1 cellular context compared by ENCODE assay signal in the genomic region with DNA sequence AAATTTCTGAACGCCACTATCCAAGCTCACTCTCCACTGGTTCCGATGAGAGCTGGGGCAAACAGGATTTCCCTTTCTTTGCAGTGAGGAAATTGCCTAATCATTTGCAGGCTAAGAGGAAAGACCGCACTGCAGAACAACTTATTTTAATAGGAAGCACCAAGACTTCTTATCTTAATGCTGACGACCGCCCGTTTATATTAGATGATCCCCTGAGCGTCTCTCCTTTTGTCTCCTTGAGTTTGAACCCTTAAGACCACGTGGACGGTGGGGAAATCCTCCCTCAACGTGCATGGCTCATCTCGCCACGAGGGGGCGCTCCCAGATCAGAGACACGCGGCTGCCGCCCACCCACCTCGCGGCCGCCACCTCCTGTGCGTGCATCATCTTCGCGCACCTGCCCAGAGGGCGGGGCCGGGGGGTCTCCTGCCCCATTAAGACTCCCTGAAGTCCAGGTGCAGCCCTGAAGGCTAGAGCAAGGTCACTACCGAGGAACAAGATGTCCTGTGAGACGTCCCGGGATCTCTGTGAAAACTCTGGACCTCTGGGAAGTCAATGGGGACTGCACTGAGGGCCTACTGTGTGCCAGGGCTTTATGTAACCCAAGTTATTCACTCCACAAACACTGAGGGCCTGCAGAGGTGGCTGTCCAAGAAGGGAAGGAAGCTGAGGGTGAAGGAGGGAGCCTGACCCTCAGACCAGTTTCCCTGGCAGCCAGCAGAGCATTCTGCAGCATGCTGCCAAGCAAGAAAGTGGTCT.
TF ChIP-seq lines count a peak whose summit lies in the region.

No MANE protein-coding gene starts in this region.

TF ChIP-seq in HepG2, 621 proteins besides CTCF, POLR2A, EP300 and RAD21 (continued from another document and continues in another):
- TF ChIP-seq ZFYVE20 (CRISPR knock-in tag; IDR thresholded peaks at IDR 0.05; ENCODE audit: borderline replicate concordance, low read depth) (no peak), IRF1 (CRISPR knock-in tag; IDR thresholded peaks at IDR 0.05; ENCODE audit: low read depth) (no peak), PLSCR1 (CRISPR knock-in tag; IDR thresholded peaks at IDR 0.05; ENCODE audit: borderline replicate concordance) (no peak), ZNF513 (CRISPR knock-in tag; conservative IDR thresholded peaks at IDR 0.05) (no peak), RELA (CRISPR knock-in tag; IDR thresholded peaks at IDR 0.05) (peak; percentile 70; the same call in 1 of the 2 replicates), LCORL (IDR thresholded peaks at IDR 0.05) (no peak), LCORL (CRISPR knock-in tag; IDR thresholded peaks at IDR 0.05) (peak; percentile 58; the same call in 1 of the 2 replicates), ZNF557 (CRISPR knock-in tag; IDR thresholded peaks at IDR 0.05) (no peak), ZNF180 (CRISPR knock-in tag; IDR thresholded peaks at IDR 0.05; ENCODE audit: borderline replicate concordance, low read depth) (no peak), ZNF574 (CRISPR knock-in tag; IDR thresholded peaks at IDR 0.05) (peak; percentile 49), SP2 (CRISPR knock-in tag; IDR thresholded peaks at IDR 0.05) (no peak), NR0B2 (CRISPR knock-in tag; IDR thresholded peaks at IDR 0.05) (peak; percentile 58; the same call in 1 of the 2 replicates), YEATS4 (CRISPR knock-in tag; IDR thresholded peaks at IDR 0.05; ENCODE audit: borderline replicate concordance) (no peak), PCBP1 (IDR thresholded peaks at IDR 0.05; ENCODE audit: borderline replicate concordance, low read depth, low read length) (no peak), TARDBP (CRISPR knock-in tag; IDR thresholded peaks at IDR 0.05) (no peak), MLXIP (CRISPR knock-in tag; IDR thresholded peaks at IDR 0.05; ENCODE audit: borderline replicate concordance) (no peak), TRIM24 (CRISPR knock-in tag; IDR thresholded peaks at IDR 0.05) (no peak), CENPX (CRISPR knock-in tag; IDR thresholded peaks at IDR 0.05) (no peak), NCOA2 (CRISPR knock-in tag; IDR thresholded peaks at IDR 0.05) (no peak), ZNF607 (CRISPR knock-in tag; IDR thresholded peaks at IDR 0.05; ENCODE audit: borderline replicate concordance) (0 out of 2 replicates have a peak, but pooled peaks have one; percentile 46), ZSCAN29 (CRISPR knock-in tag; conservative IDR thresholded peaks at IDR 0.05) (no peak), ZNF333 (CRISPR knock-in tag; IDR thresholded peaks at IDR 0.05; ENCODE audit: borderline replicate concordance) (no peak), ZSCAN9 (CRISPR knock-in tag; IDR thresholded peaks at IDR 0.05; ENCODE audit: borderline replicate concordance) (0 out of 2 replicates have a peak, but pooled peaks have one; percentile 45), ZNF589 (CRISPR knock-in tag; conservative IDR thresholded peaks at IDR 0.05) (no peak), ZNF652 (CRISPR knock-in tag; IDR thresholded peaks at IDR 0.05; ENCODE audit: borderline replicate concordance, low read depth) (no peak), NFE2 (CRISPR knock-in tag; IDR thresholded peaks at IDR 0.05) (no peak), ZBTB42 (CRISPR knock-in tag; IDR thresholded peaks at IDR 0.05) (no peak), HNRNPL (IDR thresholded peaks at IDR 0.05; ENCODE audit: low read depth, low read length) (no peak), ZNF879 (CRISPR knock-in tag; IDR thresholded peaks at IDR 0.05) (no peak)
- TF ChIP-seq, protein P1, sequence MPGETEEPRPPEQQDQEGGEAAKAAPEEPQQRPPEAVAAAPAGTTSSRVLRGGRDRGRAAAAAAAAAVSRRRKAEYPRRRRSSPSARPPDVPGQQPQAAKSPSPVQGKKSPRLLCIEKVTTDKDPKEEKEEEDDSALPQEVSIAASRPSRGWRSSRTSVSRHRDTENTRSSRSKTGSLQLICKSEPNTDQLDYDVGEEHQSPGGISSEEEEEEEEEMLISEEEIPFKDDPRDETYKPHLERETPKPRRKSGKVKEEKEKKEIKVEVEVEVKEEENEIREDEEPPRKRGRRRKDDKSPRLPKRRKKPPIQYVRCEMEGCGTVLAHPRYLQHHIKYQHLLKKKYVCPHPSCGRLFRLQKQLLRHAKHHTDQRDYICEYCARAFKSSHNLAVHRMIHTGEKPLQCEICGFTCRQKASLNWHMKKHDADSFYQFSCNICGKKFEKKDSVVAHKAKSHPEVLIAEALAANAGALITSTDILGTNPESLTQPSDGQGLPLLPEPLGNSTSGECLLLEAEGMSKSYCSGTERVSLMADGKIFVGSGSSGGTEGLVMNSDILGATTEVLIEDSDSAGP (CRISPR knock-in tag; IDR thresholded peaks at IDR 0.05; ENCODE audit: borderline replicate concordance): peak; percentile 49; the same call in 1 of the 2 replicates
- TF ChIP-seq, protein P2, sequence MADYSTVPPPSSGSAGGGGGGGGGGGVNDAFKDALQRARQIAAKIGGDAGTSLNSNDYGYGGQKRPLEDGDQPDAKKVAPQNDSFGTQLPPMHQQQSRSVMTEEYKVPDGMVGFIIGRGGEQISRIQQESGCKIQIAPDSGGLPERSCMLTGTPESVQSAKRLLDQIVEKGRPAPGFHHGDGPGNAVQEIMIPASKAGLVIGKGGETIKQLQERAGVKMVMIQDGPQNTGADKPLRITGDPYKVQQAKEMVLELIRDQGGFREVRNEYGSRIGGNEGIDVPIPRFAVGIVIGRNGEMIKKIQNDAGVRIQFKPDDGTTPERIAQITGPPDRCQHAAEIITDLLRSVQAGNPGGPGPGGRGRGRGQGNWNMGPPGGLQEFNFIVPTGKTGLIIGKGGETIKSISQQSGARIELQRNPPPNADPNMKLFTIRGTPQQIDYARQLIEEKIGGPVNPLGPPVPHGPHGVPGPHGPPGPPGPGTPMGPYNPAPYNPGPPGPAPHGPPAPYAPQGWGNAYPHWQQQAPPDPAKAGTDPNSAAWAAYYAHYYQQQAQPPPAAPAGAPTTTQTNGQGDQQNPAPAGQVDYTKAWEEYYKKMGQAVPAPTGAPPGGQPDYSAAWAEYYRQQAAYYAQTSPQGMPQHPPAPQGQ (CRISPR knock-in tag; IDR thresholded peaks at IDR 0.05; ENCODE audit: borderline replicate concordance): no peak
- TF ChIP-seq, protein P3, sequence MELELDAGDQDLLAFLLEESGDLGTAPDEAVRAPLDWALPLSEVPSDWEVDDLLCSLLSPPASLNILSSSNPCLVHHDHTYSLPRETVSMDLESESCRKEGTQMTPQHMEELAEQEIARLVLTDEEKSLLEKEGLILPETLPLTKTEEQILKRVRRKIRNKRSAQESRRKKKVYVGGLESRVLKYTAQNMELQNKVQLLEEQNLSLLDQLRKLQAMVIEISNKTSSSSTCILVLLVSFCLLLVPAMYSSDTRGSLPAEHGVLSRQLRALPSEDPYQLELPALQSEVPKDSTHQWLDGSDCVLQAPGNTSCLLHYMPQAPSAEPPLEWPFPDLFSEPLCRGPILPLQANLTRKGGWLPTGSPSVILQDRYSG (CRISPR knock-in tag; IDR thresholded peaks at IDR 0.05): no peak
- TF ChIP-seq, protein P4, sequence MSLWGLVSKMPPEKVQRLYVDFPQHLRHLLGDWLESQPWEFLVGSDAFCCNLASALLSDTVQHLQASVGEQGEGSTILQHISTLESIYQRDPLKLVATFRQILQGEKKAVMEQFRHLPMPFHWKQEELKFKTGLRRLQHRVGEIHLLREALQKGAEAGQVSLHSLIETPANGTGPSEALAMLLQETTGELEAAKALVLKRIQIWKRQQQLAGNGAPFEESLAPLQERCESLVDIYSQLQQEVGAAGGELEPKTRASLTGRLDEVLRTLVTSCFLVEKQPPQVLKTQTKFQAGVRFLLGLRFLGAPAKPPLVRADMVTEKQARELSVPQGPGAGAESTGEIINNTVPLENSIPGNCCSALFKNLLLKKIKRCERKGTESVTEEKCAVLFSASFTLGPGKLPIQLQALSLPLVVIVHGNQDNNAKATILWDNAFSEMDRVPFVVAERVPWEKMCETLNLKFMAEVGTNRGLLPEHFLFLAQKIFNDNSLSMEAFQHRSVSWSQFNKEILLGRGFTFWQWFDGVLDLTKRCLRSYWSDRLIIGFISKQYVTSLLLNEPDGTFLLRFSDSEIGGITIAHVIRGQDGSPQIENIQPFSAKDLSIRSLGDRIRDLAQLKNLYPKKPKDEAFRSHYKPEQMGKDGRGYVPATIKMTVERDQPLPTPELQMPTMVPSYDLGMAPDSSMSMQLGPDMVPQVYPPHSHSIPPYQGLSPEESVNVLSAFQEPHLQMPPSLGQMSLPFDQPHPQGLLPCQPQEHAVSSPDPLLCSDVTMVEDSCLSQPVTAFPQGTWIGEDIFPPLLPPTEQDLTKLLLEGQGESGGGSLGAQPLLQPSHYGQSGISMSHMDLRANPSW (CRISPR knock-in tag; IDR thresholded peaks at IDR 0.05; ENCODE audit: borderline replicate concordance): no peak
- TF ChIP-seq, protein P5, sequence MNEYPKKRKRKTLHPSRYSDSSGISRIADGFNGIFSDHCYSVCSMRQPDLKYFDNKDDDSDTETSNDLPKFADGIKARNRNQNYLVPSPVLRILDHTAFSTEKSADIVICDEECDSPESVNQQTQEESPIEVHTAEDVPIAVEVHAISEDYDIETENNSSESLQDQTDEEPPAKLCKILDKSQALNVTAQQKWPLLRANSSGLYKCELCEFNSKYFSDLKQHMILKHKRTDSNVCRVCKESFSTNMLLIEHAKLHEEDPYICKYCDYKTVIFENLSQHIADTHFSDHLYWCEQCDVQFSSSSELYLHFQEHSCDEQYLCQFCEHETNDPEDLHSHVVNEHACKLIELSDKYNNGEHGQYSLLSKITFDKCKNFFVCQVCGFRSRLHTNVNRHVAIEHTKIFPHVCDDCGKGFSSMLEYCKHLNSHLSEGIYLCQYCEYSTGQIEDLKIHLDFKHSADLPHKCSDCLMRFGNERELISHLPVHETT (CRISPR knock-in tag; conservative IDR thresholded peaks at IDR 0.05): no peak
- TF ChIP-seq, protein P6, sequence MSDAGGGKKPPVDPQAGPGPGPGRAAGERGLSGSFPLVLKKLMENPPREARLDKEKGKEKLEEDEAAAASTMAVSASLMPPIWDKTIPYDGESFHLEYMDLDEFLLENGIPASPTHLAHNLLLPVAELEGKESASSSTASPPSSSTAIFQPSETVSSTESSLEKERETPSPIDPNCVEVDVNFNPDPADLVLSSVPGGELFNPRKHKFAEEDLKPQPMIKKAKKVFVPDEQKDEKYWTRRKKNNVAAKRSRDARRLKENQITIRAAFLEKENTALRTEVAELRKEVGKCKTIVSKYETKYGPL (CRISPR knock-in tag; IDR thresholded peaks at IDR 0.05): no peak
